Comparison of ENCODE assay signal across 8 cellular contexts in the genomic region with DNA sequence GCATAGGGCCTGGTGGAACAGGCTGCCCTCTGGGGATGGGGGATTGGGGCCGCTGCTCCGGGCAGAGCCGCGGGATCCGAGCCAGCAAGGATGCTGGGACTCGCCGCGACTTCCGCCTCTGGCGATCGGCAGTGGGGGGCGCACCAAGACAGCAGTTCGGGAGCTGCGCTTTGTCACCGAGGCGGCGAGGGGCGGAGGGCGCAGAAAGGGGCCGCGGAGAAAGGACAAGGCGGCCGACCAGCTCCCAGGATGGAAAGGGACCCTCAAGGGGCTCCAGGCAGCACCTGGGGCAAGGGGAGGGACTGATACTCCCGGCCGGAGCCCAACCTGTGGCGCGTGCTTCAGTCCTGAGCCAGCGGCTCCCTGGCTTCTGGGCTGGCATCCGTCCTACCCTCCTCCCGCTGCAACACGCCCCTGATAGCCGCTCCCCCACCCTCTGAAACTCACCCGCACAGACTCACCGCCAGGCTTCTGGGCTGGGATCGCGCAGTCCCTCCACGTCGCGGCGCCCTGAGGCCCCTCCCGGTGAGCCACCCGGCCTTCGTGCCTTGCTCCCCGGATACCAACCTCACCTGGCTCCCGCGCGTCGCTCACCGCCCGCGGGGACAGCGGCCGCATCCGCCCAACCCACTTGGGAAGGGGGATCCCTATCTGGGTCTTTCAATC. TPM values are rescaled to one million over a fixed set of nuclear protein-coding genes. Genes with fewer than 3 reads are reported as not detected.
DNase-seq lines count a peak whose midpoint lies in the region; ATAC-seq and TF ChIP-seq lines count a peak whose summit lies in the region.

No MANE protein-coding gene starts in this region.

- H3K4me1 Mint-ChIP-seq in activated T-cell treated with anti-CD3 and anti-CD28 coated beads, Interleukin-2, amount 50 U/mL, for 4 hours (ENCODE audit: low read depth), result peaks cover 13% of the 10 kb centered on the region
- H3K4me1 Mint-ChIP-seq in type B pancreatic cell (ENCODE audit: unreplicated experiment), result no peaks in the 10 kb centered on the region

- H3K36me3 ChIP-seq in right lobe of liver, result no peaks in the 10 kb centered on the region

- peak overlapping the region; percentile 7 for H3K4me3 Mint-ChIP-seq in activated T-cell treated with anti-CD3 and anti-CD28 coated beads, Interleukin-2, amount 50 U/mL, for 4 hours
- H3K4me3 Mint-ChIP-seq in type B pancreatic cell, result peak overlapping the region; percentile 82

- TF ChIP-seq CTCF in cardiac fibroblast (IDR thresholded peaks at IDR 0.05; ENCODE audit: low read depth, low read length) (peak; percentile 14), right lobe of liver (IDR thresholded peaks at IDR 0.05) (peak; percentile 24 to 49 (median 42)), type B pancreatic cell (conservative IDR thresholded peaks at IDR 0.05) (peak; percentile 67)

- H3K27me3 ChIP-seq in right lobe of liver, result peaks cover 0 to 30% of the 10 kb centered on the region in 2 donors

- no peaks in the 10 kb centered on the region for H3K9me3 ChIP-seq in right lobe of liver

- peaks cover 72% of the 10 kb centered on the region for H3K27me3 Mint-ChIP-seq in activated T-cell treated with anti-CD3 and anti-CD28 coated beads, Interleukin-2, amount 50 U/mL, for 4 hours (ENCODE audit: low read depth)
- peaks cover 85% of the 10 kb centered on the region for H3K27me3 Mint-ChIP-seq in type B pancreatic cell

- DNase-seq in activated T-cell treated with anti-CD3 and anti-CD28 coated beads, Interleukin-2, amount 50 U/mL, for 4 hours, result no peak
- DNase-seq in activated T-cell treated with anti-CD3 and anti-CD28 coated beads, Interleukin-2, amount 50 U/mL, for 1 hour, result no peak
- DNase-seq in NCI-H2171 (lab: John Stamatoyannopoulos, UW) (peak; percentile 67), cardiac fibroblast (ENCODE audit: low read depth in 2 of 2) (peak; percentile 12 to 34), right lobe of liver (peak in 2 of 3 donors; percentile 61 to 68), type B pancreatic cell (ENCODE audit: extremely low spot score, unreplicated experiment) (peak; percentile 76), G401 (ENCODE audit: low spot score) (no peak)

- peak overlapping the region; percentile 43 to 47 for H3K4me3 ChIP-seq in cardiac fibroblast (replicated peaks in 1 of 2; ENCODE audit: low read depth in 2 of 2, low read length in 2 of 2)
- peak overlapping the region; percentile 34 to 51 (median 43) for H3K4me3 ChIP-seq in right lobe of liver

- H3K36me3 Mint-ChIP-seq in activated T-cell treated with anti-CD3 and anti-CD28 coated beads, Interleukin-2, amount 50 U/mL, for 4 hours (ENCODE audit: insufficient read depth), result no peaks in the 10 kb centered on the region
- no peaks in the 10 kb centered on the region for H3K36me3 Mint-ChIP-seq in type B pancreatic cell

- in situ Hi-C loops in G401 (cut with HindIII; ENCODE audit: low sequenced_read_pairs), result no loop called here

- peaks cover 0 to 9% (median 4%) of the 10 kb centered on the region in 4 donors for H3K4me1 ChIP-seq in right lobe of liver

- no peak overlapping the region for H3K27ac ChIP-seq in right lobe of liver

- no peak overlapping the region for H3K27ac Mint-ChIP-seq in type B pancreatic cell

- no peak for TF ChIP-seq POLR2A in right lobe of liver (IDR thresholded peaks at IDR 0.05)

- intact Hi-C loops in right lobe of liver (cut with DNase I), result no loop called here

- H3K9me3 Mint-ChIP-seq in activated T-cell treated with anti-CD3 and anti-CD28 coated beads, Interleukin-2, amount 50 U/mL, for 4 hours, result no peaks in the 10 kb centered on the region
- H3K9me3 Mint-ChIP-seq in type B pancreatic cell, result no peaks in the 10 kb centered on the region

- WGBS in right lobe of liver (ENCODE audit: insufficient coverage, low coverage, low lambda C conversion rate, missing lambda C conversion rate), result 0% methylated on average over 22 of the region's 54 CpGs

- peak in 1 of 2 donors; percentile 32 for ATAC-seq in activated T-cell treated with anti-CD3 and anti-CD28 coated beads, Interleukin-2, amount 50 U/mL, for 4 hours
- ATAC-seq in right lobe of liver, result peak; percentile 53 to 90 (median 69)
- ATAC-seq in GM21717 (IDR thresholded peaks at IDR 0.05; ENCODE audit: unreplicated experiment), result no peak

RNA-seq across cellular contexts. Expression of gene EVX1, which starts 7.1 kb away (rescaled TPM):
- not detected for total RNA-seq in activated T-cell treated with anti-CD3 and anti-CD28 coated beads, Interleukin-2, amount 50 U/mL, for 4 hours
- total RNA-seq in right lobe of liver, result not detected
- total RNA-seq in type B pancreatic cell (ENCODE audit: low replicate concordance), result 0.41 and 0.71 TPM in 2 replicates
- total RNA-seq in G401 (2014; rRNA removed; shearing (Covaris generic)), result not detected in 2 replicates

RNA-seq across cellular contexts. Expression of gene HOXA13, which starts 35.6 kb away (rescaled TPM):
- total RNA-seq in activated T-cell treated with anti-CD3 and anti-CD28 coated beads, Interleukin-2, amount 50 U/mL, for 4 hours, result not detected
- total RNA-seq in right lobe of liver (not detected), type B pancreatic cell (ENCODE audit: low replicate concordance) (0.75 and 1.5 TPM in 2 replicates)
- total RNA-seq in G401 (2014; rRNA removed; shearing (Covaris generic)), result 0.37 TPM in 1 of 2 replicates, not detected in the other

RNA-seq across cellular contexts. Expression of gene HOXA11, which starts 50.5 kb away (rescaled TPM):
- total RNA-seq in activated T-cell treated with anti-CD3 and anti-CD28 coated beads, Interleukin-2, amount 50 U/mL, for 4 hours, result not detected
- not detected for total RNA-seq in right lobe of liver
- 1.2 TPM in 1 of 2 replicates, not detected in the other for total RNA-seq in type B pancreatic cell (ENCODE audit: low replicate concordance)
- 9.3 and 11.6 TPM in 2 replicates for total RNA-seq in G401 (2014; rRNA removed; shearing (Covaris generic))

Comparison
In these comparisons a context has a peak if more than half of its experiments do, and no peak if none do; other contexts are left out.
1. DNase-seq: peak in NCI-H2171 (single experiment), cardiac fibroblast (2 of 2), right lobe of liver (2 of 3) and type B pancreatic cell (single experiment); none in activated T-cell treated with anti-CD3 and anti-CD28 coated beads, Interleukin-2, amount 50 U/mL, for 4 hours (single experiment), activated T-cell treated with anti-CD3 and anti-CD28 coated beads, Interleukin-2, amount 50 U/mL, for 1 hour (single experiment) and G401 (single experiment).
2. CTCF ChIP-seq: peak in every context shown above with its lines; median percentile 67 in type B pancreatic cell; 42 in right lobe of liver; 14 in cardiac fibroblast.